Comparison of ENCODE assay signal across 1 cellular context in the genomic region with DNA sequence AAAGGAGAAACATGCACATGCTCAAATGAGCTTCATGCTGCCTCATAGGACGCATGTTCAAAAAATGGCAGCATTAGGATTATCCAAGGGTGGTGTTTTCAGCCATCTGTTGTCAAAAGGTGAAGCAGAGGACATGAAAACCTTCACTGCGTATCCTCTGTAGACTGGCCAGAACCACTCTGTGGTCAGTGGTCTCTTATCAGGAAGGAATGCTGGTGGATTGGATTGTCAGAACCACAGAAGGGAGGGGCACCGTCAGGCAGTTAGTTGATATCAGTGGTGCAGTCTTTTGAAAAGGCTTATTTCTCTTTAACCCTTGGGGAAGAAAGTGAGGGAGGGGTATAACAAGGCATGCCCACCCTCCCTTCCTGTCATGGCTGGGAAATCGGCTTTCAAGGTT.
TF ChIP-seq lines count a peak whose summit lies in the region.

No MANE protein-coding gene starts in this region.

TF ChIP-seq in GM23338, 12 proteins besides CTCF, POLR2A, EP300 and RAD21 (continued from another document):
- TF ChIP-seq, protein P1, sequence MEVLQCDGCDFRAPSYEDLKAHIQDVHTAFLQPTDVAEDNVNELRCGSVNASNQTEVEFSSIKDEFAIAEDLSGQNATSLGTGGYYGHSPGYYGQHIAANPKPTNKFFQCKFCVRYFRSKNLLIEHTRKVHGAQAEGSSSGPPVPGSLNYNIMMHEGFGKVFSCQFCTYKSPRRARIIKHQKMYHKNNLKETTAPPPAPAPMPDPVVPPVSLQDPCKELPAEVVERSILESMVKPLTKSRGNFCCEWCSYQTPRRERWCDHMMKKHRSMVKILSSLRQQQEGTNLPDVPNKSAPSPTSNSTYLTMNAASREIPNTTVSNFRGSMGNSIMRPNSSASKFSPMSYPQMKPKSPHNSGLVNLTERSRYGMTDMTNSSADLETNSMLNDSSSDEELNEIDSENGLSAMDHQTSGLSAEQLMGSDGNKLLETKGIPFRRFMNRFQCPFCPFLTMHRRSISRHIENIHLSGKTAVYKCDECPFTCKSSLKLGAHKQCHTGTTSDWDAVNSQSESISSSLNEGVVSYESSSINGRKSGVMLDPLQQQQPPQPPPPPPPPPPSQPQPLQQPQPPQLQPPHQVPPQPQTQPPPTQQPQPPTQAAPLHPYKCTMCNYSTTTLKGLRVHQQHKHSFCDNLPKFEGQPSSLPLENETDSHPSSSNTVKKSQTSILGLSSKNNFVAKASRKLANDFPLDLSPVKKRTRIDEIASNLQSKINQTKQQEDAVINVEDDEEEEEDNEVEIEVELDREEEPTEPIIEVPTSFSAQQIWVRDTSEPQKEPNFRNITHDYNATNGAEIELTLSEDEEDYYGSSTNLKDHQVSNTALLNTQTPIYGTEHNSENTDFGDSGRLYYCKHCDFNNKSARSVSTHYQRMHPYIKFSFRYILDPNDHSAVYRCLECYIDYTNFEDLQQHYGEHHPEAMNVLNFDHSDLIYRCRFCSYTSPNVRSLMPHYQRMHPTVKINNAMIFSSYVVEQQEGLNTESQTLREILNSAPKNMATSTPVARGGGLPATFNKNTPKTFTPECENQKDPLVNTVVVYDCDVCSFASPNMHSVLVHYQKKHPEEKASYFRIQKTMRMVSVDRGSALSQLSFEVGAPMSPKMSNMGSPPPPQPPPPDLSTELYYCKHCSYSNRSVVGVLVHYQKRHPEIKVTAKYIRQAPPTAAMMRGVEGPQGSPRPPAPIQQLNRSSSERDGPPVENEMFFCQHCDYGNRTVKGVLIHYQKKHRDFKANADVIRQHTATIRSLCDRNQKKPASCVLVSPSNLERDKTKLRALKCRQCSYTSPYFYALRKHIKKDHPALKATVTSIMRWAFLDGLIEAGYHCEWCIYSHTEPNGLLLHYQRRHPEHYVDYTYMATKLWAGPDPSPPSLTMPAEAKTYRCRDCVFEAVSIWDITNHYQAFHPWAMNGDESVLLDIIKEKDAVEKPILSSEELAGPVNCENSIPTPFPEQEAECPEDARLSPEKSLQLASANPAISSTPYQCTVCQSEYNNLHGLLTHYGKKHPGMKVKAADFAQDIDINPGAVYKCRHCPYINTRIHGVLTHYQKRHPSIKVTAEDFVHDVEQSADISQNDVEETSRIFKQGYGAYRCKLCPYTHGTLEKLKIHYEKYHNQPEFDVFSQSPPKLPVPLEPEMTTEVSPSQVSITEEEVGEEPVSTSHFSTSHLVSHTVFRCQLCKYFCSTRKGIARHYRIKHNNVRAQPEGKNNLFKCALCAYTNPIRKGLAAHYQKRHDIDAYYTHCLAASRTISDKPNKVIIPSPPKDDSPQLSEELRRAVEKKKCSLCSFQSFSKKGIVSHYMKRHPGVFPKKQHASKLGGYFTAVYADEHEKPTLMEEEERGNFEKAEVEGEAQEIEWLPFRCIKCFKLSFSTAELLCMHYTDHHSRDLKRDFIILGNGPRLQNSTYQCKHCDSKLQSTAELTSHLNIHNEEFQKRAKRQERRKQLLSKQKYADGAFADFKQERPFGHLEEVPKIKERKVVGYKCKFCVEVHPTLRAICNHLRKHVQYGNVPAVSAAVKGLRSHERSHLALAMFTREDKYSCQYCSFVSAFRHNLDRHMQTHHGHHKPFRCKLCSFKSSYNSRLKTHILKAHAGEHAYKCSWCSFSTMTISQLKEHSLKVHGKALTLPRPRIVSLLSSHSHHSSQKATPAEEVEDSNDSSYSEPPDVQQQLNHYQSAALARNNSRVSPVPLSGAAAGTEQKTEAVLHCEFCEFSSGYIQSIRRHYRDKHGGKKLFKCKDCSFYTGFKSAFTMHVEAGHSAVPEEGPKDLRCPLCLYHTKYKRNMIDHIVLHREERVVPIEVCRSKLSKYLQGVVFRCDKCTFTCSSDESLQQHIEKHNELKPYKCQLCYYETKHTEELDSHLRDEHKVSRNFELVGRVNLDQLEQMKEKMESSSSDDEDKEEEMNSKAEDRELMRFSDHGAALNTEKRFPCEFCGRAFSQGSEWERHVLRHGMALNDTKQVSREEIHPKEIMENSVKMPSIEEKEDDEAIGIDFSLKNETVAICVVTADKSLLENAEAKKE (CRISPR knock-in tag; IDR thresholded peaks at IDR 0.05) = no peak
- TF ChIP-seq ZNF114 (CRISPR knock-in tag; IDR thresholded peaks at IDR 0.05) (no peak), STAT1 (IDR thresholded peaks at IDR 0.05; ENCODE audit: unreplicated experiment) (no peak), EZH2phosphoT487 (IDR thresholded peaks at IDR 0.05; ENCODE audit: unreplicated experiment) (no peak)
- TF ChIP-seq, protein P2, sequence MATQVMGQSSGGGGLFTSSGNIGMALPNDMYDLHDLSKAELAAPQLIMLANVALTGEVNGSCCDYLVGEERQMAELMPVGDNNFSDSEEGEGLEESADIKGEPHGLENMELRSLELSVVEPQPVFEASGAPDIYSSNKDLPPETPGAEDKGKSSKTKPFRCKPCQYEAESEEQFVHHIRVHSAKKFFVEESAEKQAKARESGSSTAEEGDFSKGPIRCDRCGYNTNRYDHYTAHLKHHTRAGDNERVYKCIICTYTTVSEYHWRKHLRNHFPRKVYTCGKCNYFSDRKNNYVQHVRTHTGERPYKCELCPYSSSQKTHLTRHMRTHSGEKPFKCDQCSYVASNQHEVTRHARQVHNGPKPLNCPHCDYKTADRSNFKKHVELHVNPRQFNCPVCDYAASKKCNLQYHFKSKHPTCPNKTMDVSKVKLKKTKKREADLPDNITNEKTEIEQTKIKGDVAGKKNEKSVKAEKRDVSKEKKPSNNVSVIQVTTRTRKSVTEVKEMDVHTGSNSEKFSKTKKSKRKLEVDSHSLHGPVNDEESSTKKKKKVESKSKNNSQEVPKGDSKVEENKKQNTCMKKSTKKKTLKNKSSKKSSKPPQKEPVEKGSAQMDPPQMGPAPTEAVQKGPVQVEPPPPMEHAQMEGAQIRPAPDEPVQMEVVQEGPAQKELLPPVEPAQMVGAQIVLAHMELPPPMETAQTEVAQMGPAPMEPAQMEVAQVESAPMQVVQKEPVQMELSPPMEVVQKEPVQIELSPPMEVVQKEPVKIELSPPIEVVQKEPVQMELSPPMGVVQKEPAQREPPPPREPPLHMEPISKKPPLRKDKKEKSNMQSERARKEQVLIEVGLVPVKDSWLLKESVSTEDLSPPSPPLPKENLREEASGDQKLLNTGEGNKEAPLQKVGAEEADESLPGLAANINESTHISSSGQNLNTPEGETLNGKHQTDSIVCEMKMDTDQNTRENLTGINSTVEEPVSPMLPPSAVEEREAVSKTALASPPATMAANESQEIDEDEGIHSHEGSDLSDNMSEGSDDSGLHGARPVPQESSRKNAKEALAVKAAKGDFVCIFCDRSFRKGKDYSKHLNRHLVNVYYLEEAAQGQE (IDR thresholded peaks at IDR 0.05; ENCODE audit: unreplicated experiment) = no peak
- TF ChIP-seq, protein P3, sequence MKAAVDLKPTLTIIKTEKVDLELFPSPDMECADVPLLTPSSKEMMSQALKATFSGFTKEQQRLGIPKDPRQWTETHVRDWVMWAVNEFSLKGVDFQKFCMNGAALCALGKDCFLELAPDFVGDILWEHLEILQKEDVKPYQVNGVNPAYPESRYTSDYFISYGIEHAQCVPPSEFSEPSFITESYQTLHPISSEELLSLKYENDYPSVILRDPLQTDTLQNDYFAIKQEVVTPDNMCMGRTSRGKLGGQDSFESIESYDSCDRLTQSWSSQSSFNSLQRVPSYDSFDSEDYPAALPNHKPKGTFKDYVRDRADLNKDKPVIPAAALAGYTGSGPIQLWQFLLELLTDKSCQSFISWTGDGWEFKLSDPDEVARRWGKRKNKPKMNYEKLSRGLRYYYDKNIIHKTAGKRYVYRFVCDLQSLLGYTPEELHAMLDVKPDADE (IDR thresholded peaks at IDR 0.05) = no peak
